Comparison of ENCODE assay signal across 25 cellular contexts in the genomic region with DNA sequence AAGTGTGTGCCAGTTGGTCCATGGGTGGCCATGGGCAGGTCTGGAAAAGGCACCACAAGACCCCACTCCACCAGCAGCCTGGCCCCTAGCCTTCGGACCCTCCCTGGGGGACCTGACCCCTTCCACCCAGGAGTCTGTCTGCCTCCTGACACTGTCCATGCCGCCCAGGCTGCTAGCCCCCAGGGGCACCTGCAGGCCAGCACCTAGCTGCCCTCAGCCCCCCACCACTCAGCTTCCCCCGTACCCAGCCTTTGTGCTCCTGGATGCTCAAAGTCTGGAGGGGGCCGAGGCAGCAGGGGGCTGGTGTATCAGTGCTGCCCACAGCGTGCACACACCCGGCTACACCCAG. TPM values are rescaled to one million over a fixed set of nuclear protein-coding genes. Genes with fewer than 3 reads are reported as not detected.
A peak's percentile ranks its signal among the peaks of the same experiment; 100 is the strongest.
DNase-seq lines count a peak whose midpoint lies in the region; ATAC-seq and TF ChIP-seq lines count a peak whose summit lies in the region.
"Had no signal": no experiment of that assay in that cellular context is flagged by ENCODE, and none has a peak within 500 bp of the region (broad histone marks: within the 10 kb centered on the region; RNA-seq: fewer than 3 reads in every experiment).

No MANE protein-coding gene starts in this region.

- H3K27me3 ChIP-seq in GM23338 (ENCODE audit: insufficient read depth) (no peaks in the 10 kb centered on the region), layer of hippocampus (ENCODE audit: control insufficient read depth, insufficient read depth, low read length) (no peaks in the 10 kb centered on the region), SK-N-SH (ENCODE audit: insufficient read depth) (peaks cover 19% of the 10 kb centered on the region; the same call in 1 of the 2 replicates), mesendoderm (ENCODE audit: insufficient read depth, low read length, poor library complexity) (no peaks in the 10 kb centered on the region), gastrocnemius medialis (peaks cover 8 to 17% (median 8%) of the 10 kb centered on the region in 3 donors)
- H3K27me3 ChIP-seq: foreskin keratinocyte had no signal

- H3K79me2 ChIP-seq in GM23338 (replicated peaks; ENCODE audit: insufficient read depth) (no peaks in the 10 kb centered on the region), SK-N-SH (ENCODE audit: insufficient read depth) (no peaks in the 10 kb centered on the region), mesendoderm (ENCODE audit: control insufficient read depth, insufficient read depth, low read length) (no peaks in the 10 kb centered on the region)

- CTCF ChIA-PET in SK-N-SH (lab: Yijun Ruan, JAX): interaction anchor here (1.1 to 9.5 kb wide), 3 partner anchors 9 to 117 kb away, joined by 4 to 247 read pairs (median 5); no protein-coding TSS in a partner anchor

- no peak overlapping the region for H4K5ac ChIP-seq in mesendoderm (ENCODE audit: low read length)

- H3K4me1 Mint-ChIP-seq in GM23338: peaks cover 9% of the 10 kb centered on the region
- H3K4me1 Mint-ChIP-seq in stimulated activated naive CD8-positive, alpha-beta T cell treated with anti-CD3 and anti-CD28 coated beads, Interleukin-15, amount 100 ng/mL, for 72 hours: peaks cover 20% of the 10 kb centered on the region

- H3K79me1 ChIP-seq in mesendoderm (ENCODE audit: low read length): no peaks in the 10 kb centered on the region

- peak overlapping the region; percentile 87 for H2AFZ ChIP-seq in GM23338
- no peak overlapping the region for H2AFZ ChIP-seq in SK-N-SH (ENCODE audit: low read depth)

- H3K4me1 ChIP-seq in GM23338 (ENCODE audit: insufficient read depth) (peaks cover 5% of the 10 kb centered on the region; the same call in 1 of the 2 replicates), SK-N-SH (ENCODE audit: control insufficient read depth in 1 of 2, insufficient read depth in 2 of 2, low read depth in 1 of 2, low read length in 1 of 2) (peaks cover 0 to 5% of the 10 kb centered on the region in 2 experiments; a peak in 2 of 4 replicates), mesendoderm (ENCODE audit: control insufficient read depth, low read depth, low read length) (no peaks in the 10 kb centered on the region), gastrocnemius medialis (no peaks in the 10 kb centered on the region)
- H3K4me1 ChIP-seq: HAP-1, psoas muscle had no signal

- WGBS in SK-N-SH (ENCODE audit: low lambda C conversion rate): 79% methylated on average over 2 of the region's 6 CpGs
- WGBS in mesendoderm (ENCODE audit: extremely low coverage, insufficient coverage, low lambda C conversion rate): no CpG with 5 or more reads among the region's 6 CpGs

- H3K4me3 ChIP-seq in GM23338 (peak overlapping the region; percentile 76; the same call in 1 of the 2 replicates), SK-N-SH (ENCODE audit: low read depth in 2 of 2, low read length in 1 of 2) (no peak overlapping the region; a peak in 1 of 4 replicates), mesendoderm (ENCODE audit: low read length) (no peak overlapping the region), gastrocnemius medialis (peak overlapping the region in 1 of 4 donors; percentile 41)
- H3K4me3 ChIP-seq: HAP-1, smooth muscle cell had no signal

- H3K27ac Mint-ChIP-seq in GM23338: no peak overlapping the region
- H3K27ac Mint-ChIP-seq in stimulated activated naive CD8-positive, alpha-beta T cell treated with anti-CD3 and anti-CD28 coated beads, Interleukin-15, amount 100 ng/mL, for 72 hours: no peak overlapping the region

- no peak overlapping the region for H2BK120ac ChIP-seq in mesendoderm (ENCODE audit: low read depth, low read length)

- TF ChIP-seq RAD21 in SK-N-SH (IDR thresholded peaks at IDR 0.05; ENCODE audit: low read length): no peak

- ATAC-seq in GM23338 (no peak), gastrocnemius medialis (no peak), GM18520 (IDR thresholded peaks at IDR 0.05; ENCODE audit: unreplicated experiment) (no peak)
- ATAC-seq in stimulated activated naive CD8-positive, alpha-beta T cell treated with anti-CD3 and anti-CD28 coated beads, Interleukin-15, amount 100 ng/mL, for 72 hours: peak; percentile 46

- no peak for DNase-seq in GM23338 (ENCODE audit: low spot score)
- DNase-seq in caudate nucleus (lab: John Stamatoyannopoulos, UW): peak in 1 of 61 donors; percentile 49
- DNase-seq in stimulated activated naive CD8-positive, alpha-beta T cell treated with anti-CD3 and anti-CD28 coated beads, Interleukin-15, amount 100 ng/mL, for 72 hours: no peak
- no peak for DNase-seq in SK-N-SH
- DNase-seq in mesendoderm: no peak
- DNase-seq in gastrocnemius medialis: no peak
- DNase-seq: activated naive CD4-positive, alpha-beta T cell; Kasumi-1; NCI-H1048; NCI-H1930; NCI-H2227 treated with DMSO at 0.1 percent for 48 hours; NCI-H82; SHP77 treated with DMSO at 0.1 percent for 48 hours; T-helper 1 cell had no signal

- no peaks in the 10 kb centered on the region for H3K9me2 ChIP-seq in GM23338 (ENCODE audit: insufficient read depth)
- H3K9me2 ChIP-seq in SK-N-SH: no peaks in the 10 kb centered on the region

- no peak overlapping the region for H3K27ac ChIP-seq in GM23338 (ENCODE audit: low read depth)
- peak overlapping the region; percentile 79 for H3K27ac ChIP-seq in caudate nucleus (ENCODE audit: low read depth, low read length)
- H3K27ac ChIP-seq in layer of hippocampus (ENCODE audit: low read depth, low read length): peak overlapping the region; percentile 65
- H3K27ac ChIP-seq in SK-N-SH (ENCODE audit: low read depth in 2 of 2, low read length in 1 of 2): no peak overlapping the region
- no peak overlapping the region for H3K27ac ChIP-seq in mesendoderm (ENCODE audit: low read depth, low read length)
- H3K27ac ChIP-seq in gastrocnemius medialis: no peak overlapping the region
- H3K27ac ChIP-seq: foreskin keratinocyte, neutrophil, psoas muscle had no signal

- POLR2A ChIA-PET in SK-N-SH (lab: Yijun Ruan, JAX): no interaction called here

- no peak overlapping the region for H4K8ac ChIP-seq in mesendoderm (ENCODE audit: low read depth, low read length)

- H3K4ac ChIP-seq in mesendoderm (ENCODE audit: low read depth, low read length): no peak overlapping the region

- peak overlapping the region; percentile 72; the same call in 1 of the 2 replicates for H3K4me2 ChIP-seq in GM23338
- no peak overlapping the region for H3K4me2 ChIP-seq in SK-N-SH
- H3K4me2 ChIP-seq in mesendoderm (ENCODE audit: low read length): no peak overlapping the region
- H3K4me2 ChIP-seq: smooth muscle cell had no signal

- no peaks in the 10 kb centered on the region for H3K9me3 Mint-ChIP-seq in GM23338
- no peaks in the 10 kb centered on the region for H3K9me3 Mint-ChIP-seq in stimulated activated naive CD8-positive, alpha-beta T cell treated with anti-CD3 and anti-CD28 coated beads, Interleukin-15, amount 100 ng/mL, for 72 hours

- H3K18ac ChIP-seq in mesendoderm (ENCODE audit: low read length): no peak overlapping the region

- no peak overlapping the region for H2BK15ac ChIP-seq in mesendoderm (replicated peaks; ENCODE audit: low read depth)

- no peaks in the 10 kb centered on the region; the same call in 2 of the 3 replicates for H3K36me3 Mint-ChIP-seq in GM23338 (ENCODE audit: low read depth)

- H3F3A ChIP-seq in GM23338 (replicated peaks; ENCODE audit: low read depth): no peaks in the 10 kb centered on the region
- no peaks in the 10 kb centered on the region for H3F3A ChIP-seq in SK-N-SH (replicated peaks; ENCODE audit: insufficient read depth)

- no peak for TF ChIP-seq POLR2A in gastrocnemius medialis (IDR thresholded peaks at IDR 0.05)

- no peaks in the 10 kb centered on the region for H3K9me3 ChIP-seq in SK-N-SH
- H3K9me3 ChIP-seq in gastrocnemius medialis: no peaks in the 10 kb centered on the region
- H3K9me3 ChIP-seq: HAP-1, neutrophil, psoas muscle had no signal

- no peaks in the 10 kb centered on the region for H3K36me3 ChIP-seq in GM23338 (ENCODE audit: insufficient read depth)
- no peaks in the 10 kb centered on the region for H3K36me3 ChIP-seq in SK-N-SH (replicated peaks in 1 of 2; ENCODE audit: control insufficient read depth in 1 of 2, insufficient read depth in 2 of 2, low read length in 1 of 2)
- no peaks in the 10 kb centered on the region for H3K36me3 ChIP-seq in mesendoderm (ENCODE audit: control insufficient read depth, insufficient read depth, low read length)
- H3K36me3 ChIP-seq in gastrocnemius medialis: no peaks in the 10 kb centered on the region
- H3K36me3 ChIP-seq: HAP-1, neutrophil had no signal

- H3K9ac ChIP-seq in SK-N-SH (no peak overlapping the region), mesendoderm (ENCODE audit: low read length) (no peak overlapping the region)

- TF ChIP-seq CTCF in GM23338 (conservative IDR thresholded peaks at IDR 0.05; ENCODE audit: low read depth in 2 of 2): no peak
- TF ChIP-seq CTCF in SK-N-SH (IDR thresholded peaks at IDR 0.05): no peak
- TF ChIP-seq CTCF in gastrocnemius medialis (IDR thresholded peaks at IDR 0.05 in 4 of 5, conservative IDR thresholded peaks at IDR 0.05 in 1 of 5): no peak

- H3K56ac ChIP-seq in mesendoderm (ENCODE audit: low read length): no peak overlapping the region

- in situ Hi-C loops in gastrocnemius medialis (cut with MboI; ENCODE audit: low sequenced_read_pairs in 4 of 4): no loop called here

- H3K4me3 Mint-ChIP-seq in GM23338: no peak overlapping the region
- H3K4me3 Mint-ChIP-seq in stimulated activated naive CD8-positive, alpha-beta T cell treated with anti-CD3 and anti-CD28 coated beads, Interleukin-15, amount 100 ng/mL, for 72 hours: peak overlapping the region in 1 of 2 donors; percentile 74

- no peak overlapping the region for H2AK5ac ChIP-seq in mesendoderm (ENCODE audit: low read length)

- H2BK5ac ChIP-seq in mesendoderm (ENCODE audit: low read length): no peak overlapping the region

- no peak overlapping the region for H3K23ac ChIP-seq in mesendoderm (ENCODE audit: low read length)

- intact Hi-C loops in gastrocnemius medialis (cut with DNase I; ENCODE audit: low total_unique reads): no loop called here

- TF ChIP-seq EP300 in SK-N-SH (IDR thresholded peaks at IDR 0.05; ENCODE audit: borderline replicate concordance in 1 of 2, low read depth in 1 of 2, low read length in 1 of 2): no peak

- peaks cover 2% of the 10 kb centered on the region for H3K27me3 Mint-ChIP-seq in GM23338 (ENCODE audit: insufficient read depth, low read depth, poor library complexity)
- peaks cover 54% of the 10 kb centered on the region for H3K27me3 Mint-ChIP-seq in stimulated activated naive CD8-positive, alpha-beta T cell treated with anti-CD3 and anti-CD28 coated beads, Interleukin-15, amount 100 ng/mL, for 72 hours

- no peaks in the 10 kb centered on the region for H4K20me1 ChIP-seq in GM23338 (replicated peaks; ENCODE audit: insufficient read depth)
- H4K20me1 ChIP-seq in SK-N-SH (ENCODE audit: insufficient read depth): no peaks in the 10 kb centered on the region

RNA-seq across cellular contexts. Expression of gene OR10G7, which starts 34.3 kb away (rescaled TPM):
- not detected in 2 replicates for total RNA-seq in GM23338 (2014; rRNA removed; shearing (Covaris generic))
- polyA plus RNA-seq in GM23338 (2016; fragmentation: Nextera tagmentation; extraction: Ambion mirVana): not detected in 2 replicates
- not detected in 2 replicates for polyA plus RNA-seq in SK-N-SH (2012; rRNA removed)
- polyA plus RNA-seq in SK-N-SH (2012; cell fraction: cytosol; rRNA removed): not detected in 2 replicates
- not detected in 2 replicates for polyA plus RNA-seq in SK-N-SH (2012; cell fraction: nucleus; rRNA removed)
- polyA plus RNA-seq in mesendoderm (2013, experiment 1 of 2): not detected
- not detected for polyA plus RNA-seq in mesendoderm (2013, experiment 2 of 2)
- total RNA-seq in gastrocnemius medialis: not detected
- total RNA-seq: cerebellum, foreskin keratinocyte, kidney epithelial cell, mononuclear cell, psoas muscle, smooth muscle cell, urinary bladder had no signal
- polyA plus RNA-seq: foreskin keratinocyte, psoas muscle, smooth muscle cell, urinary bladder had no signal

RNA-seq across cellular contexts. Expression of gene VWA5A, which starts 39.8 kb away (rescaled TPM):
- total RNA-seq in GM23338 (2014; rRNA removed; shearing (Covaris generic)): 13.5 and 15.2 TPM in 2 replicates
- 10.0 and 10.4 TPM in 2 replicates for polyA plus RNA-seq in GM23338 (2016; fragmentation: Nextera tagmentation; extraction: Ambion mirVana)
- polyA plus RNA-seq in SK-N-SH (2012; rRNA removed): 7.6 and 11.7 TPM in 2 replicates
- 7.4 and 8.0 TPM in 2 replicates for polyA plus RNA-seq in SK-N-SH (2012; cell fraction: cytosol; rRNA removed)
- polyA plus RNA-seq in SK-N-SH (2012; cell fraction: nucleus; rRNA removed): 10.5 and 16.2 TPM in 2 replicates
- polyA plus RNA-seq in mesendoderm (2013, experiment 1 of 2): 11.3 TPM
- polyA plus RNA-seq in mesendoderm (2013, experiment 2 of 2): 11.7 TPM
- total RNA-seq in gastrocnemius medialis: 1 to 10 TPM; 1.6 to 2.5 (median 2.1) TPM

RNA-seq across cellular contexts. Expression of gene OR10G8, which starts 48.9 kb away (rescaled TPM):
- total RNA-seq in GM23338 (2014; rRNA removed; shearing (Covaris generic)): not detected in 2 replicates
- not detected in 2 replicates for polyA plus RNA-seq in GM23338 (2016; fragmentation: Nextera tagmentation; extraction: Ambion mirVana)
- not detected in 2 replicates for polyA plus RNA-seq in SK-N-SH (2012; rRNA removed)
- polyA plus RNA-seq in SK-N-SH (2012; cell fraction: cytosol; rRNA removed): not detected in 2 replicates
- not detected in 2 replicates for polyA plus RNA-seq in SK-N-SH (2012; cell fraction: nucleus; rRNA removed)
- not detected for polyA plus RNA-seq in mesendoderm (2013, experiment 1 of 2)
- polyA plus RNA-seq in mesendoderm (2013, experiment 2 of 2): not detected
- total RNA-seq in gastrocnemius medialis: not detected
- total RNA-seq: cerebellum, foreskin keratinocyte, kidney epithelial cell, mononuclear cell, psoas muscle, smooth muscle cell, urinary bladder had no signal
- polyA plus RNA-seq: foreskin keratinocyte, psoas muscle, smooth muscle cell, urinary bladder had no signal

RNA-seq across cellular contexts. Expression of gene OR10G9, which starts 52.7 kb away (rescaled TPM):
- total RNA-seq in GM23338 (2014; rRNA removed; shearing (Covaris generic)): not detected in 2 replicates
- not detected in 2 replicates for polyA plus RNA-seq in GM23338 (2016; fragmentation: Nextera tagmentation; extraction: Ambion mirVana)
- not detected in 2 replicates for polyA plus RNA-seq in SK-N-SH (2012; rRNA removed)
- not detected in 2 replicates for polyA plus RNA-seq in SK-N-SH (2012; cell fraction: cytosol; rRNA removed)
- not detected in 2 replicates for polyA plus RNA-seq in SK-N-SH (2012; cell fraction: nucleus; rRNA removed)
- polyA plus RNA-seq in mesendoderm (2013, experiment 1 of 2): not detected
- not detected for polyA plus RNA-seq in mesendoderm (2013, experiment 2 of 2)
- total RNA-seq in gastrocnemius medialis: not detected
- total RNA-seq: cerebellum, foreskin keratinocyte, kidney epithelial cell, mononuclear cell, psoas muscle, smooth muscle cell, urinary bladder had no signal
- polyA plus RNA-seq: foreskin keratinocyte, psoas muscle, smooth muscle cell, urinary bladder had no signal

Comparison
In these comparisons a context has a peak if more than half of its experiments do, and no peak if none do; other contexts are left out.
1. H3K27ac ChIP-seq: peak in caudate nucleus (single experiment) and layer of hippocampus (single experiment); none in GM23338 (single experiment), SK-N-SH (0 of 2), mesendoderm (single experiment) and gastrocnemius medialis (0 of 4).